Comparison of ENCODE assay signal across 10 cellular contexts in the genomic region with DNA sequence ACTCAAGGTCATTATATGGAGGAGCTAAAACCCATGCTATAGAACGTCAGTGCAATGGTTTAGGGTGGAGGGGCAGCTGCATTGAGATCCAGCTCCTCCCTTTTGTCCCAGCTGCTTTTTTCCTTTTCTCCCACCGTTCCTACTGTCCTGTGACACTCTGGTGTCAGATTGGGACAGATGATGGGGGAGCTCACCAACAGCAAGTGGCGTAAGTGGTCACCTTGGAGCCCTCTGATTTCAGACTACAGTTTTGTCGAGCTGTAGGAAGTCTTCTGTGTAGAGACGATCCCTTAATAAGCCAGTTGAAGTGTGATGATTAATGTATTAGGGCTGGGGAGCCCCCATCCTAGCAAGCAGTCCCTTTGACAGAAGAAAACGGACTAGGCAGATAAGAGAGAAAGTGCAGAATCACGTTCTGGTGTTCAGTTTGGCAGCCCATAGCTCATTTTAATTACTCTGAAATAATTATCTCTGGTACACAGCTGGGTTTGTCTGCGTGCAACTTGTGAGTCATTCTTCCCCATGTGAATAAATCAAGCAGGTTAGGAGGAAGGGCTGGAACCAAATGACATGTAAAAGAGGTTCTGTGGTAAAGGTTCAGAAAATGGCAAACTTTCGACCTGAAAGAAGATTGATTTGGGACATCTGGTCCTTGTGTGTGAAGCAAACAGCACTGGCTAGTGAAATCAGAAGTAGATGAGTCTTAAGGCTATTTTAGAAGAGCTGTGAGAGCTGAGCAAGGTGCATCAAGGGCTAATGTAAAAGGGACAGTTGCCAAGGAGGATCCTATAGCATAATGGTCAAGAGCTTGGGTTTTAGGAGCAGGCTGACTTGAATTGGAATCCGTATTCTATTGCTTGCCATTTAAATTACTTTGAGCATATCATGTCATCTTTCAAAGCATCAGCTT.
A peak's percentile ranks its signal among the peaks of the same experiment; 100 is the strongest.
DNase-seq lines count a peak whose midpoint lies in the region; ATAC-seq and TF ChIP-seq lines count a peak whose summit lies in the region.
"Had no signal": no experiment of that assay in that cellular context is flagged by ENCODE, and none has a peak within 500 bp of the region (broad histone marks: within the 10 kb centered on the region; RNA-seq: fewer than 3 reads in every experiment).

No MANE protein-coding gene starts in this region.

- H3K9me3 ChIP-seq in heart left ventricle: no peaks in the 10 kb centered on the region

- H3K27ac Mint-ChIP-seq in activated T-helper 17 cell treated with anti-CD3 and anti-CD28 coated beads, Interleukin-2, amount 50 U/mL, for 72 hours: peak overlapping the region; percentile 12

- H3K36me3 Mint-ChIP-seq in activated T-helper 17 cell treated with anti-CD3 and anti-CD28 coated beads, Interleukin-2, amount 50 U/mL, for 72 hours (ENCODE audit: low read depth): no peaks in the 10 kb centered on the region

- no peaks in the 10 kb centered on the region for H3K9me3 Mint-ChIP-seq in activated T-helper 17 cell treated with anti-CD3 and anti-CD28 coated beads, Interleukin-2, amount 50 U/mL, for 72 hours

- peaks cover 0 to 5% (median 0%) of the 10 kb centered on the region in 12 donors for H3K4me1 ChIP-seq in heart left ventricle

- in situ Hi-C loops in GM13976 (cut with MboI; ENCODE audit: low sequenced_read_pairs, unreplicated experiment): loop anchor here (25.0 kb wide), 1 partner anchor 308 kb away; no protein-coding TSS in a partner anchor

- no peak overlapping the region for H3K27ac ChIP-seq in heart left ventricle

- H3K4me3 Mint-ChIP-seq in activated T-helper 17 cell treated with anti-CD3 and anti-CD28 coated beads, Interleukin-2, amount 50 U/mL, for 72 hours: no peak overlapping the region

- ATAC-seq in GM19452 (IDR thresholded peaks at IDR 0.05; ENCODE audit: unreplicated experiment): peak; percentile 90
- peak; percentile 82 for ATAC-seq in HG03108 (IDR thresholded peaks at IDR 0.05; ENCODE audit: unreplicated experiment)
- peak; percentile 70 for ATAC-seq in activated T-helper 17 cell treated with anti-CD3 and anti-CD28 coated beads, Interleukin-2, amount 50 U/mL, for 72 hours (replicated peaks)
- no peak for ATAC-seq in heart left ventricle

- H3K27me3 Mint-ChIP-seq in activated T-helper 17 cell treated with anti-CD3 and anti-CD28 coated beads, Interleukin-2, amount 50 U/mL, for 72 hours: peaks cover 4% of the 10 kb centered on the region

- WGBS in heart left ventricle, 4 donors: 39 to 51% (median 43%) methylated on average over 10 of the region's 10 CpGs

- DNase-seq in GM13976 (ENCODE audit: low spot score): peak; percentile 7
- no peak for DNase-seq in midbrain (lab: John Stamatoyannopoulos, UW)
- no peak for DNase-seq in NCI-H2227 (lab: John Stamatoyannopoulos, UW; ENCODE audit: unreplicated experiment)
- DNase-seq in stimulated activated CD4-positive, alpha-beta T cell treated with anti-CD3 and anti-CD28 coated beads, Interleukin-15, amount 100 ng/mL, for 24 hours: no peak
- DNase-seq in heart left ventricle: no peak
- DNase-seq: activated T-cell treated with anti-CD3 and anti-CD28 coated beads, Interleukin-2, amount 50 U/mL, for 48 hours; NCI-H446 had no signal

- no peaks in the 10 kb centered on the region for H3K4me1 Mint-ChIP-seq in activated T-helper 17 cell treated with anti-CD3 and anti-CD28 coated beads, Interleukin-2, amount 50 U/mL, for 72 hours

- H3K36me3 ChIP-seq in heart left ventricle: no peaks in the 10 kb centered on the region

- no peak for TF ChIP-seq CTCF in GM13976 (IDR thresholded peaks at IDR 0.05; ENCODE audit: borderline replicate concordance, control extremely low read depth, extremely low read depth, insufficient read depth, missing control alignments)
- no peak for TF ChIP-seq CTCF in heart left ventricle (IDR thresholded peaks at IDR 0.05)

- peaks cover 0 to 4% (median 0%) of the 10 kb centered on the region in 9 donors for H3K27me3 ChIP-seq in heart left ventricle

- no peak overlapping the region for H3K4me3 ChIP-seq in heart left ventricle

- intact Hi-C loops in heart left ventricle (cut with DNase I): no loop called here

- TF ChIP-seq POLR2A in heart left ventricle (IDR thresholded peaks at IDR 0.05): no peak

Comparison
In these comparisons a context has a peak if more than half of its experiments do, and no peak if none do; other contexts are left out.
1. ATAC-seq: peak in GM19452 (single experiment), HG03108 (single experiment) and activated T-helper 17 cell treated with anti-CD3 and anti-CD28 coated beads, Interleukin-2, amount 50 U/mL, for 72 hours (single experiment); none in heart left ventricle (0 of 4).